Comparison of ENCODE assay signal across 8 cellular contexts in genomic region chr11:14520902-14521151, GRCh38. TPM values are rescaled to one million over a fixed set of nuclear protein-coding genes. Genes with fewer than 3 reads are reported as not detected.
DNase-seq lines count a peak whose midpoint lies in the region; ATAC-seq lines count a peak whose summit lies in the region.

No MANE protein-coding gene starts in this region.

- H3K27me3 Mint-ChIP-seq in T-helper 2 cell treated with Interferon-gamma antibody and Interleukin-4, amounts not matched to agents 5 μg/mL and 100 μg/mL, for 36 hours (ENCODE audit: low read depth) = no peaks in the 10 kb centered on the region
- no peaks in the 10 kb centered on the region for H3K27me3 Mint-ChIP-seq in activated CD8-positive, alpha-beta T cell treated with anti-CD3 and anti-CD28 coated beads, Interleukin-2, amount 10 ng/mL, durations not matched to agents 7 days and 5 days (ENCODE audit: low read depth)

- peak overlapping the region; percentile 80 for H3K27ac ChIP-seq in stomach smooth muscle (ENCODE audit: low read length)

- POLR2A ChIA-PET in activated CD8-positive, alpha-beta T cell treated with anti-CD3 and anti-CD28 coated beads, Interleukin-2, amount 10 ng/mL, durations not matched to agents 7 days and 5 days (lab: Charles Lee) = interaction anchor here (0.6 to 2.9 kb wide), 19 partner anchors 11 to 386 kb away, joined by 3 to 35 read pairs (median 3); partner anchors contain the start of genes COPB1 and CYP2R1

- no peaks in the 10 kb centered on the region for H3K27me3 ChIP-seq in iPS-15b (ENCODE audit: control insufficient read depth, insufficient read depth, low read length)
- no peaks in the 10 kb centered on the region for H3K27me3 ChIP-seq in stomach smooth muscle (ENCODE audit: control insufficient read depth in 1 of 2, insufficient read depth in 2 of 2, low read length in 2 of 2)

- no peaks in the 10 kb centered on the region for H3K9me3 ChIP-seq in iPS-15b (ENCODE audit: control insufficient read depth, insufficient read depth, low read length)
- H3K9me3 ChIP-seq in stomach smooth muscle (ENCODE audit: control insufficient read depth in 2 of 2, low read length in 2 of 2) = no peaks in the 10 kb centered on the region

- H3K4me1 ChIP-seq in iPS-15b (ENCODE audit: control insufficient read depth, insufficient read depth, low read length) (no peaks in the 10 kb centered on the region), stomach smooth muscle (ENCODE audit: control insufficient read depth, insufficient read depth, low read length) (peaks cover 6% of the 10 kb centered on the region)

- H3K27ac Mint-ChIP-seq in T-helper 2 cell treated with Interferon-gamma antibody and Interleukin-4, amounts not matched to agents 5 μg/mL and 100 μg/mL, for 36 hours = peak overlapping the region; percentile 90
- peak overlapping the region; percentile 94 for H3K27ac Mint-ChIP-seq in activated CD8-positive, alpha-beta T cell treated with anti-CD3 and anti-CD28 coated beads, Interleukin-2, amount 10 ng/mL, durations not matched to agents 7 days and 5 days

- peaks cover 21% of the 10 kb centered on the region for H3K4me1 Mint-ChIP-seq in T-helper 2 cell treated with Interferon-gamma antibody and Interleukin-4, amounts not matched to agents 5 μg/mL and 100 μg/mL, for 36 hours (ENCODE audit: low read depth)
- H3K4me1 Mint-ChIP-seq in activated CD8-positive, alpha-beta T cell treated with anti-CD3 and anti-CD28 coated beads, Interleukin-2, amount 10 ng/mL, durations not matched to agents 7 days and 5 days (ENCODE audit: low read depth) = peaks cover 29% of the 10 kb centered on the region

- intact Hi-C loops in posterior vena cava (cut with DNase I) = no loop called here

- ATAC-seq in activated CD8-positive, alpha-beta T cell treated with anti-CD3 and anti-CD28 coated beads, Interleukin-2, amount 10 ng/mL, durations not matched to agents 7 days and 5 days = no peak

- peak overlapping the region; percentile 91 for H3K4me3 Mint-ChIP-seq in T-helper 2 cell treated with Interferon-gamma antibody and Interleukin-4, amounts not matched to agents 5 μg/mL and 100 μg/mL, for 36 hours
- H3K4me3 Mint-ChIP-seq in activated CD8-positive, alpha-beta T cell treated with anti-CD3 and anti-CD28 coated beads, Interleukin-2, amount 10 ng/mL, durations not matched to agents 7 days and 5 days = peak overlapping the region; percentile 93

- no peak for DNase-seq in T-helper 2 cell treated with Interferon-gamma antibody and Interleukin-4, amounts not matched to agents 5 μg/mL and 100 μg/mL, for 36 hours (ENCODE audit: low spot score)
- DNase-seq in T-helper 2 cell = no peak
- DNase-seq in activated CD8-positive, alpha-beta T cell treated with anti-CD3 and anti-CD28 coated beads, Interleukin-2, amount 10 ng/mL, durations not matched to agents 7 days and 5 days = no peak
- no peak for DNase-seq in GDM1 (lab: John Stamatoyannopoulos, UW)
- DNase-seq in NCI-H187 (lab: John Stamatoyannopoulos, UW) = no peak
- no peak for DNase-seq in posterior vena cava (ENCODE audit: low spot score)

- H3K9me3 Mint-ChIP-seq in T-helper 2 cell treated with Interferon-gamma antibody and Interleukin-4, amounts not matched to agents 5 μg/mL and 100 μg/mL, for 36 hours = no peaks in the 10 kb centered on the region
- H3K9me3 Mint-ChIP-seq in activated CD8-positive, alpha-beta T cell treated with anti-CD3 and anti-CD28 coated beads, Interleukin-2, amount 10 ng/mL, durations not matched to agents 7 days and 5 days (ENCODE audit: insufficient read depth) = no peaks in the 10 kb centered on the region

- CTCF ChIA-PET in activated CD8-positive, alpha-beta T cell treated with anti-CD3 and anti-CD28 coated beads, Interleukin-2, amount 10 ng/mL, durations not matched to agents 7 days and 5 days (lab: Charles Lee) = interaction anchor here (0.9 to 3.0 kb wide), 11 partner anchors 11 to 485 kb away, joined by 3 to 26 read pairs (median 5); partner anchors contain the start of genes COPB1, CYP2R1 and PDE3B

- H3K36me3 ChIP-seq in iPS-15b (ENCODE audit: control insufficient read depth, insufficient read depth, low read length) = no peaks in the 10 kb centered on the region
- peaks cover 8 to 12% of the 10 kb centered on the region in 2 donors for H3K36me3 ChIP-seq in stomach smooth muscle (ENCODE audit: control insufficient read depth in 2 of 2, insufficient read depth in 2 of 2, low read length in 2 of 2)

- H3K36me3 Mint-ChIP-seq in T-helper 2 cell treated with Interferon-gamma antibody and Interleukin-4, amounts not matched to agents 5 μg/mL and 100 μg/mL, for 36 hours (ENCODE audit: low read depth) = peaks cover 30% of the 10 kb centered on the region
- H3K36me3 Mint-ChIP-seq in activated CD8-positive, alpha-beta T cell treated with anti-CD3 and anti-CD28 coated beads, Interleukin-2, amount 10 ng/mL, durations not matched to agents 7 days and 5 days (ENCODE audit: low read depth) = peaks cover 33% of the 10 kb centered on the region

- H3K4me3 ChIP-seq in iPS-15b (ENCODE audit: low read depth, low read length) (peak overlapping the region; percentile 96), stomach smooth muscle (ENCODE audit: low read length in 2 of 2) (peak overlapping the region; percentile 96 to 98)

- no peak overlapping the region for H3K9ac ChIP-seq in iPS-15b (ENCODE audit: low read depth, low read length)
- H3K9ac ChIP-seq in stomach smooth muscle (ENCODE audit: low read length in 2 of 2) = peak overlapping the region; percentile 85 to 99

RNA-seq across cellular contexts. Expression of gene PSMA1, which starts 0.6 kb away (rescaled TPM):
- 100 to 1,000 TPM; 211 to 215 TPM for total RNA-seq in activated CD8-positive, alpha-beta T cell treated with anti-CD3 and anti-CD28 coated beads, Interleukin-2, amount 10 ng/mL, durations not matched to agents 7 days and 5 days
- total RNA-seq in posterior vena cava = 100 to 1,000 TPM; 112 to 140 TPM

RNA-seq across cellular contexts. Expression of gene COPB1, which starts 21.2 kb away (rescaled TPM):
- total RNA-seq in activated CD8-positive, alpha-beta T cell treated with anti-CD3 and anti-CD28 coated beads, Interleukin-2, amount 10 ng/mL, durations not matched to agents 7 days and 5 days = 10 to 100 TPM; 77.8 to 79.1 TPM
- total RNA-seq in posterior vena cava = 100 to 1,000 TPM; 103 to 113 TPM
